In genomic region chr11:72821221-72821919, GRCh38 we compare ENCODE assay signal across 9 cellular contexts. TPM values are rescaled to one million over a fixed set of nuclear protein-coding genes. Genes with fewer than 3 reads are reported as not detected.
A peak's percentile ranks its signal among the peaks of the same experiment; 100 is the strongest.
DNase-seq lines count a peak whose midpoint lies in the region; ATAC-seq and TF ChIP-seq lines count a peak whose summit lies in the region.
"Had no signal": no experiment of that assay in that cellular context is flagged by ENCODE, and none has a peak within 500 bp of the region (broad histone marks: within the 10 kb centered on the region; RNA-seq: fewer than 3 reads in every experiment).

No MANE protein-coding gene starts in this region.

- no peaks in the 10 kb centered on the region for H3K27me3 ChIP-seq in duodenal mucosa (ENCODE audit: control insufficient read depth in 1 of 2, insufficient read depth in 2 of 2, low read length in 2 of 2)

- H3K27ac Mint-ChIP-seq in naive B cell: peak overlapping the region in 5 of 6 donors; percentile 36 to 89 (median 78)
- H3K27ac Mint-ChIP-seq in T-helper 2 cell treated with Interferon-gamma antibody and Interleukin-4, amounts not matched to agents 5 μg/mL and 100 μg/mL, for 36 hours: no peak overlapping the region
- H3K27ac Mint-ChIP-seq: activated naive CD8-positive, alpha-beta T cell treated with anti-CD3 and anti-CD28 coated beads, Interleukin-2, amount 10 ng/mL, durations not matched to agents 7 days and 5 days had no signal

- H3K9me3 Mint-ChIP-seq in naive B cell: no peaks in the 10 kb centered on the region
- no peaks in the 10 kb centered on the region for H3K9me3 Mint-ChIP-seq in T-helper 2 cell treated with Interferon-gamma antibody and Interleukin-4, amounts not matched to agents 5 μg/mL and 100 μg/mL, for 36 hours
- H3K9me3 Mint-ChIP-seq: activated naive CD8-positive, alpha-beta T cell treated with anti-CD3 and anti-CD28 coated beads, Interleukin-2, amount 10 ng/mL, durations not matched to agents 7 days and 5 days had no signal

- H3K4me3 ChIP-seq in AG09309 (ENCODE audit: control insufficient read depth, low read depth, low read length) (peak overlapping the region; percentile 49), duodenal mucosa (ENCODE audit: low read depth in 1 of 2, low read length in 2 of 2) (peak overlapping the region; percentile 50 to 56)

- H3K9ac ChIP-seq in duodenal mucosa (ENCODE audit: low read depth in 1 of 2, low read length in 2 of 2): peak overlapping the region; percentile 10 to 18

- H3K27me3 Mint-ChIP-seq in naive B cell: no peaks in the 10 kb centered on the region
- H3K27me3 Mint-ChIP-seq in T-helper 2 cell treated with Interferon-gamma antibody and Interleukin-4, amounts not matched to agents 5 μg/mL and 100 μg/mL, for 36 hours (ENCODE audit: low read depth): no peaks in the 10 kb centered on the region
- H3K27me3 Mint-ChIP-seq: activated naive CD8-positive, alpha-beta T cell treated with anti-CD3 and anti-CD28 coated beads, Interleukin-2, amount 10 ng/mL, durations not matched to agents 7 days and 5 days had no signal

- peaks cover 2 to 18% of the 10 kb centered on the region in 2 donors for H3K4me1 ChIP-seq in duodenal mucosa (ENCODE audit: control insufficient read depth in 1 of 2, insufficient read depth in 2 of 2, low read length in 2 of 2)

- H3K27ac ChIP-seq in duodenal mucosa (ENCODE audit: low read depth, low read length): no peak overlapping the region

- peaks cover 7 to 29% of the 10 kb centered on the region in 2 donors for H3K36me3 ChIP-seq in duodenal mucosa (ENCODE audit: control insufficient read depth in 1 of 2, insufficient read depth in 2 of 2, low read length in 2 of 2)

- peaks cover 17 to 23% of the 10 kb centered on the region in 2 donors for H3K36me3 Mint-ChIP-seq in naive B cell
- peaks cover 58% of the 10 kb centered on the region for H3K36me3 Mint-ChIP-seq in T-helper 2 cell treated with Interferon-gamma antibody and Interleukin-4, amounts not matched to agents 5 μg/mL and 100 μg/mL, for 36 hours (ENCODE audit: low read depth)

- no peaks in the 10 kb centered on the region for H3K9me3 ChIP-seq in duodenal mucosa (ENCODE audit: control insufficient read depth in 1 of 2, low read length in 2 of 2)

- peak overlapping the region in 6 of 8 donors; percentile 26 to 77 (median 60) for H3K4me3 Mint-ChIP-seq in naive B cell
- no peak overlapping the region for H3K4me3 Mint-ChIP-seq in T-helper 2 cell treated with Interferon-gamma antibody and Interleukin-4, amounts not matched to agents 5 μg/mL and 100 μg/mL, for 36 hours
- H3K4me3 Mint-ChIP-seq: activated naive CD8-positive, alpha-beta T cell treated with anti-CD3 and anti-CD28 coated beads, Interleukin-2, amount 10 ng/mL, durations not matched to agents 7 days and 5 days had no signal

- no peak for ATAC-seq in naive B cell (ENCODE audit: low read depth in 2 of 2)
- no peak for ATAC-seq in GM19023 (IDR thresholded peaks at IDR 0.05; ENCODE audit: unreplicated experiment)

- H3K4me1 Mint-ChIP-seq in naive B cell: peaks cover 51 to 59% (median 55%) of the 10 kb centered on the region in 3 donors
- peaks cover 12% of the 10 kb centered on the region for H3K4me1 Mint-ChIP-seq in T-helper 2 cell treated with Interferon-gamma antibody and Interleukin-4, amounts not matched to agents 5 μg/mL and 100 μg/mL, for 36 hours (ENCODE audit: low read depth)

- TF ChIP-seq CTCF in AG09309 (IDR thresholded peaks at IDR 0.05; ENCODE audit: control insufficient read depth, insufficient read depth, low read depth, low read length, missing control alignments): no peak

- DNase-seq in AG09309 (ENCODE audit: low read depth) (no peak), LoVo (ENCODE audit: low spot score) (peak; percentile 12), naive B cell (no peak), activated gamma-delta T cell (lab: John Stamatoyannopoulos, UW) (no peak), kidney glomerular epithelial cell (lab: John Stamatoyannopoulos, UW) (no peak)
- DNase-seq in T-helper 2 cell treated with Interferon-gamma antibody and Interleukin-4, amounts not matched to agents 5 μg/mL and 100 μg/mL, for 36 hours (ENCODE audit: low spot score): no peak

RNA-seq across cellular contexts. Expression of gene ATG16L2, which starts 7.2 kb away (rescaled TPM):
- polyA plus RNA-seq in naive B cell (ENCODE audit: low read depth in 6 of 6): 10 to 100 TPM; 19.1 to 35.5 (median 21.3) TPM

RNA-seq across cellular contexts. Expression of gene STARD10, which starts 27.5 kb away (rescaled TPM):
- polyA plus RNA-seq in naive B cell (ENCODE audit: low read depth in 6 of 6): 10 to 100 TPM; 24.3 to 39.2 (median 30.7) TPM
